ENCODE assay signal across 8 cellular contexts in genomic region chr11:64846998-64847666, GRCh38. TPM values are rescaled to one million over a fixed set of nuclear protein-coding genes. Genes with fewer than 3 reads are reported as not detected.
A peak's percentile ranks its signal among the peaks of the same experiment; 100 is the strongest.
DNase-seq lines count a peak whose midpoint lies in the region; ATAC-seq and TF ChIP-seq lines count a peak whose summit lies in the region.

No MANE protein-coding gene starts in this region.

- no peaks in the 10 kb centered on the region for H3K36me3 ChIP-seq in OCI-LY7 (ENCODE audit: insufficient read depth, low read length)
- no peaks in the 10 kb centered on the region for H3K36me3 ChIP-seq in mucosa of descending colon (ENCODE audit: low read depth)

- no peaks in the 10 kb centered on the region for H3K9me2 ChIP-seq in OCI-LY7 (ENCODE audit: insufficient read depth, low read length)

- H3K4me2 ChIP-seq in OCI-LY7 (ENCODE audit: low read length), result peak overlapping the region; percentile 14; the same call in 1 of the 2 replicates

- CTCF ChIA-PET in OCI-LY7 (lab: Charles Lee; ENCODE audit: unreplicated experiment), result interaction anchor here (0.5 to 3.9 kb wide), 4 partner anchors 17 to 211 kb away, joined by 3 to 20 read pairs (median 12); partner anchors contain the start of gene NAALADL1

- POLR2A ChIA-PET in OCI-LY7 (lab: Charles Lee), result interaction anchor here (0.6 to 7.7 kb wide), 10 partner anchors 17 to 286 kb away, joined by 3 to 178 read pairs (median 6); partner anchors contain the start of genes EHD1 and MEN1

- TF ChIP-seq CTCF in OCI-LY7 (conservative IDR thresholded peaks at IDR 0.05; ENCODE audit: low read length) (peak; percentile 93), mucosa of descending colon (IDR thresholded peaks at IDR 0.05) (peak; percentile 94)

- H3K9me3 ChIP-seq in OCI-LY7 (ENCODE audit: low read length), result no peaks in the 10 kb centered on the region
- no peaks in the 10 kb centered on the region for H3K9me3 ChIP-seq in mucosa of descending colon

- DNase-seq in DMS114 treated with DMSO at 0.1 percent for 48 hours (lab: John Stamatoyannopoulos, UW; ENCODE audit: unreplicated experiment), result peak; percentile 87
- peak; percentile 93 for DNase-seq in KG1 (lab: John Stamatoyannopoulos, UW)
- DNase-seq in OCI-LY7 (ENCODE audit: low spot score), result peak; percentile 88
- DNase-seq in activated CD8-positive, alpha-beta memory T cell treated with anti-CD3 and anti-CD28 coated beads, Interleukin-2, amount 50 U/mL, for 48 hours, result peak; percentile 99
- peak; percentile 100 for DNase-seq in epidermal melanocyte (ENCODE audit: insufficient read length, low spot score)
- peak; percentile 94 to 98 (median 95) for DNase-seq in mucosa of descending colon
- DNase-seq in stimulated activated CD8-positive, alpha-beta memory T cell treated with anti-CD3 and anti-CD28 coated beads, Interleukin-4, amount 100 ng/mL, for 1 hour (ENCODE audit: low read depth in 2 of 2, low spot score in 1 of 2), result peak; percentile 82 to 89

- H4K20me1 ChIP-seq in OCI-LY7 (ENCODE audit: insufficient read depth, low read length), result no peaks in the 10 kb centered on the region

- H3K4me3 ChIP-seq in OCI-LY7 (ENCODE audit: low read depth, low read length, poor library complexity, severe bottlenecking) (no peak overlapping the region), mucosa of descending colon (no peak overlapping the region)

- H3K4me1 ChIP-seq in OCI-LY7 (ENCODE audit: insufficient read depth, low read length, poor library complexity, severe bottlenecking), result peaks cover 73% of the 10 kb centered on the region
- H3K4me1 ChIP-seq in mucosa of descending colon (ENCODE audit: low read depth), result peaks cover 45% of the 10 kb centered on the region

- no peak overlapping the region for H2AFZ ChIP-seq in OCI-LY7 (ENCODE audit: low read length)

- intact Hi-C loops in OCI-LY7 (cut with micrococcal nuclease; ENCODE audit: unreplicated experiment), result loop anchor here (1.0 to 10.0 kb wide), 7 partner anchors 40 to 468 kb away; partner anchors contain the start of genes ARL2, CDC42EP2, CDCA5 and SNX15
- intact Hi-C loops in mucosa of descending colon (cut with DNase I, micrococcal nuclease), result loop anchor here (5.0 kb wide), 1 partner anchor 45 kb away; no protein-coding TSS in a partner anchor

- no TSS peak for BruUV-seq in OCI-LY7 (replicated peaks; lab: Mats Ljungman, UMichigan)

- H3K27ac ChIP-seq in OCI-LY7 (ENCODE audit: low read depth, low read length, poor library complexity, severe bottlenecking), result peak overlapping the region; percentile 92

- ATAC-seq in mucosa of descending colon (peak; percentile 66), GM21367 (IDR thresholded peaks at IDR 0.05; ENCODE audit: unreplicated experiment) (no peak)

- no peaks in the 10 kb centered on the region for H3K79me2 ChIP-seq in OCI-LY7 (ENCODE audit: insufficient read depth, low read depth, low read length)

RNA-seq across cellular contexts. Expression of gene CDC42BPG, which starts 2.7 kb away (rescaled TPM):
- 4.9 TPM in 2 replicates for total RNA-seq in OCI-LY7 (2014; rRNA removed; shearing (Covaris generic))
- total RNA-seq in OCI-LY7 (2022) (3.5 and 5.1 TPM in 2 replicates), mucosa of descending colon (10 to 100 TPM; 24.3 to 73.1 (median 32.3) TPM)

RNA-seq across cellular contexts. Expression of gene EHD1, which starts 31.3 kb away (rescaled TPM):
- total RNA-seq in OCI-LY7 (2014; rRNA removed; shearing (Covaris generic)), result 101 and 107 TPM in 2 replicates
- total RNA-seq in OCI-LY7 (2022) (153 and 177 TPM in 2 replicates), mucosa of descending colon (10 to 100 TPM; 58.3 to 85.9 (median 81.5) TPM)

RNA-seq across cellular contexts. Expression of gene MEN1, which starts 36.8 kb away (rescaled TPM):
- 29.8 and 44.4 TPM in 2 replicates for total RNA-seq in OCI-LY7 (2014; rRNA removed; shearing (Covaris generic))
- total RNA-seq in OCI-LY7 (2022) (71.6 and 72.4 TPM in 2 replicates), mucosa of descending colon (10 to 100 TPM; 19.3 to 26.4 (median 21.9) TPM)

RNA-seq across cellular contexts. Expression of gene MAP4K2, which starts 44.1 kb away (rescaled TPM):
- 109 and 115 TPM in 2 replicates for total RNA-seq in OCI-LY7 (2014; rRNA removed; shearing (Covaris generic))
- 110 and 122 TPM in 2 replicates for total RNA-seq in OCI-LY7 (2022)
- 10 to 100 TPM in 2 of 3 donors, 1 to 10 TPM in 1; 8.7 to 16.8 (median 14.1) TPM for total RNA-seq in mucosa of descending colon

Comparison
In these comparisons a context has a peak if more than half of its experiments do, and no peak if none do; other contexts are left out.
1. RNA of gene CDC42BPG, which starts 2.7 kb away (total RNA-seq): 24.3 to 73.1 TPM in mucosa of descending colon; 3.5 to 5.1 TPM in OCI-LY7; every median in the first group is over 4 times any median in the second.
2. Peak in every context shown above with its lines, with median percentiles within 50 percentile points of each other: DNase-seq.